Comparison of ENCODE assay signal across 9 cellular contexts in the genomic region with DNA sequence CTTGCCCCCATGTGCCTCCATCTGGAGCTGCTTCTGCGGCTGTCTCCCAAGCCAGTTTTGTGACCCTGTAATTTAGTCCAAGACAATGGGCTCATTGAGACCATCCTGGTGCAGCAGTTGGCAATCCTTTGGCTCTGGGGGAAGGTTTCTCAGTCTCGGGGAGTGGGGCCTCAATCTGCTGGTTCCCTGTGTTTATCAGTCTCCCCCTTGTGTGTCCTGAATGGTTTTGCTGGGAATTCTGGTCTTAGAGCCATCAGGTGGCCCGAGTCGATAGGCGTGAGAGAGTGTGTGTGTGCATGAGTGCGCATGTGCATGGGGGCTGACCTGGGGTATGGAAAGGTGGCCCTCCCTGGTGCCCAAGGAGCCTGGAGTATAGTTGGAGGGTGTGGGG.
DNase-seq lines count a peak whose midpoint lies in the region; ATAC-seq, FAIRE-seq and TF ChIP-seq lines count a peak whose summit lies in the region.
"Had no signal": no experiment of that assay in that cellular context is flagged by ENCODE, and none has a peak within 500 bp of the region (broad histone marks: within the 10 kb centered on the region; RNA-seq: fewer than 3 reads in every experiment).

No MANE protein-coding gene starts in this region.

- H3K27me3 ChIP-seq in astrocyte (ENCODE audit: insufficient read depth, low read length) = no peaks in the 10 kb centered on the region
- no peaks in the 10 kb centered on the region for H3K27me3 ChIP-seq in thymus (ENCODE audit: control insufficient read depth, insufficient read depth)

- H3K4me3 Mint-ChIP-seq in activated T-cell treated with anti-CD3 and anti-CD28 coated beads, Interleukin-2, amount 50 U/mL, for 24 hours = peak overlapping the region; percentile 92
- peak overlapping the region; percentile 98 for H3K4me3 Mint-ChIP-seq in astrocyte (ENCODE audit: unreplicated experiment)
- peak overlapping the region; percentile 96 for H3K4me3 Mint-ChIP-seq in memory B cell

- H3K9me3 ChIP-seq in astrocyte (ENCODE audit: insufficient read depth, low read depth, low read length) = no peaks in the 10 kb centered on the region
- H3K9me3 ChIP-seq in thymus (ENCODE audit: control insufficient read depth) = no peaks in the 10 kb centered on the region

- H3K4me1 Mint-ChIP-seq in activated T-cell treated with anti-CD3 and anti-CD28 coated beads, Interleukin-2, amount 50 U/mL, for 24 hours (ENCODE audit: low read depth) = peaks cover 83% of the 10 kb centered on the region
- H3K4me1 Mint-ChIP-seq in astrocyte (ENCODE audit: low read depth, unreplicated experiment) = peaks cover 48% of the 10 kb centered on the region
- peaks cover 21% of the 10 kb centered on the region for H3K4me1 Mint-ChIP-seq in memory B cell

- H3K27ac Mint-ChIP-seq in activated T-cell treated with anti-CD3 and anti-CD28 coated beads, Interleukin-2, amount 50 U/mL, for 24 hours = peak overlapping the region; percentile 87
- H3K27ac Mint-ChIP-seq in astrocyte (ENCODE audit: unreplicated experiment) (peak overlapping the region; percentile 86), memory B cell (peak overlapping the region; percentile 2)

- ATAC-seq in memory B cell (ENCODE audit: low read depth) = no peak
- no peak for ATAC-seq in HG03095 (IDR thresholded peaks at IDR 0.05; ENCODE audit: unreplicated experiment)

- no peak for FAIRE-seq in astrocyte (lab: Jason Lieb, UNC)

- H2AFZ ChIP-seq in astrocyte (ENCODE audit: low read depth, low read length) = no peak overlapping the region

- 83% methylated on average over 6 of the region's 6 CpGs for WGBS in thymus

- H3K27ac ChIP-seq in astrocyte (ENCODE audit: low read depth, low read length) (peak overlapping the region; percentile 86), thymus (ENCODE audit: low read depth) (peak overlapping the region; percentile 20)

- peak overlapping the region; percentile 94 for H3K9ac ChIP-seq in astrocyte (ENCODE audit: low read length)

- peaks cover 2% of the 10 kb centered on the region for H3K36me3 Mint-ChIP-seq in activated T-cell treated with anti-CD3 and anti-CD28 coated beads, Interleukin-2, amount 50 U/mL, for 24 hours (ENCODE audit: low read depth)
- H3K36me3 Mint-ChIP-seq in astrocyte (ENCODE audit: low read depth, unreplicated experiment) (no peaks in the 10 kb centered on the region), memory B cell (no peaks in the 10 kb centered on the region)

- TF ChIP-seq CTCF in astrocyte (IDR thresholded peaks at IDR 0.05; ENCODE audit: insufficient read depth, low read depth, low read length) = no peak

- peaks cover 85% of the 10 kb centered on the region for H4K20me1 ChIP-seq in astrocyte (ENCODE audit: insufficient read depth, low read length)

- peak; percentile 54 for DNase-seq in activated T-cell treated with anti-CD3 and anti-CD28 coated beads, Interleukin-2, amount 50 U/mL, for 24 hours
- DNase-seq in activated T-cell treated with anti-CD3 and anti-CD28 coated beads for 4 hours = no peak
- DNase-seq in astrocyte (ENCODE audit: low read depth) = no peak
- DNase-seq in memory B cell (ENCODE audit: low spot score in 2 of 2) = no peak
- no peak for DNase-seq in NCI-H2029 treated with DMSO at 0.1 percent for 48 hours (lab: John Stamatoyannopoulos, UW)
- DNase-seq in cerebellar nuclear complex (lab: John Stamatoyannopoulos, UW) = no peak
- DNase-seq: NCI-H1930 had no signal

- H3K36me3 ChIP-seq in astrocyte (ENCODE audit: insufficient read depth, low read length) (no peaks in the 10 kb centered on the region), thymus (ENCODE audit: control insufficient read depth, insufficient read depth) (no peaks in the 10 kb centered on the region)

- H3K4me3 ChIP-seq in astrocyte (ENCODE audit: insufficient read depth, low read depth, low read length) = peak overlapping the region; percentile 91
- H3K4me3 ChIP-seq in thymus (ENCODE audit: low read length) = peak overlapping the region; percentile 66

- peak overlapping the region; percentile 99 for H3K4me2 ChIP-seq in astrocyte (ENCODE audit: low read length)

- H3K4me1 ChIP-seq in astrocyte (ENCODE audit: insufficient read depth, low read length) = peaks cover 64% of the 10 kb centered on the region
- peaks cover 53% of the 10 kb centered on the region for H3K4me1 ChIP-seq in thymus (ENCODE audit: control insufficient read depth, insufficient read depth, low read length)

- H3K9me3 Mint-ChIP-seq in activated T-cell treated with anti-CD3 and anti-CD28 coated beads, Interleukin-2, amount 50 U/mL, for 24 hours = no peaks in the 10 kb centered on the region
- H3K9me3 Mint-ChIP-seq in astrocyte (ENCODE audit: unreplicated experiment) (no peaks in the 10 kb centered on the region), memory B cell (no peaks in the 10 kb centered on the region)

- H3K79me2 ChIP-seq in astrocyte (ENCODE audit: insufficient read depth, low read length) = peaks cover 96% of the 10 kb centered on the region

- H3K27me3 Mint-ChIP-seq in activated T-cell treated with anti-CD3 and anti-CD28 coated beads, Interleukin-2, amount 50 U/mL, for 24 hours = no peaks in the 10 kb centered on the region
- H3K27me3 Mint-ChIP-seq in astrocyte (ENCODE audit: low read depth, unreplicated experiment) (no peaks in the 10 kb centered on the region), memory B cell (no peaks in the 10 kb centered on the region)

Comparison
In these comparisons a context has a peak if more than half of its experiments do, and no peak if none do; other contexts are left out.
1. H3K27ac Mint-ChIP-seq: peak in every context shown above with its lines; median percentile 87 in activated T-cell treated with anti-CD3 and anti-CD28 coated beads, Interleukin-2, amount 50 U/mL, for 24 hours; 86 in astrocyte; 2 in memory B cell.